Comparison of ENCODE assay signal across 17 cellular contexts in the genomic region with DNA sequence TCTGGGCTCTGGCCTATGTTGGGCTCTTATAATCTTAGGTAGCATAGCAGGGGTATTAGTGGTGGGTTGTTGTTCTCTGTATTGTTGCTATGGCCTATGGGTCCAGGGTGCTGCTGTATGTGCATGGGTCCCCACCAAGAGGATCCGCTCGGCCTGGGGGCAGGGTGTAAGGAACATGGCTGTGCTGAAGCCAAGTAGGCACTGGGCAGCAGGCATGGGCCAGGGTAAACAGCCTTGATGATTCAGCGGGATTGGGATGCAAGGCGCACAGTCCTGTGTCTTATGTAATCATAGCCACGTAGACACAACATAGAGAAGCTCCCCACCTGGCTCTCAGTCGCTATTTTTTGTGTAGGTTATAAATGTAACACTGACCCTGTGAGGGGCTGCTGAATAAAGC.
"Had no signal": no experiment of that assay in that cellular context is flagged by ENCODE, and none has a peak within 500 bp of the region (broad histone marks: within the 10 kb centered on the region; RNA-seq: fewer than 3 reads in every experiment).

No MANE protein-coding gene starts in this region.

- FAIRE-seq: HTR-8/SVneo, RCC 7860 had no signal

- H3K27ac ChIP-seq: HL-60, SJSA1, SK-N-MC had no signal

- DNase-seq: MM.1S, NCI-H1092 treated with DMSO at 0.1 percent for 48 hours, NCI-H1436 treated with DMSO at 0.1 percent for 48 hours, NCI-H1694, NCI-H187 treated with DMSO at 0.1 percent for 48 hours, NCI-H2029 treated with DMSO at 0.1 percent for 48 hours, NCI-H2227 treated with DMSO at 0.1 percent for 48 hours, NCI-H524 treated with DMSO at 0.1 percent for 48 hours, NCI-H774, Right ventricle myocardium superior, RPMI8226, SIG-M5 had no signal

- H3K36me3 ChIP-seq: SJSA1 had no signal

- H3K9me3 ChIP-seq: SJSA1 had no signal

- H3K4me3 ChIP-seq: SJSA1, SK-N-MC had no signal

- H3K27me3 ChIP-seq: SJSA1 had no signal
